In genomic region chr11:90288207-90288821, GRCh38 we compare ENCODE assay signal across 8 cellular contexts.
A peak's percentile ranks its signal among the peaks of the same experiment; 100 is the strongest.
DNase-seq lines count a peak whose midpoint lies in the region; ATAC-seq and TF ChIP-seq lines count a peak whose summit lies in the region.

No MANE protein-coding gene starts in this region.

- WGBS in hepatocyte (ENCODE audit: low lambda C conversion rate, missing lambda C conversion rate) = 38% methylated on average over 3 of the region's 3 CpGs

- no peaks in the 10 kb centered on the region for H3K79me2 ChIP-seq in hepatocyte

- H3K9me3 ChIP-seq in hepatocyte (ENCODE audit: low read depth) = no peaks in the 10 kb centered on the region

- TF ChIP-seq CTCF in hepatocyte (IDR thresholded peaks at IDR 0.05; ENCODE audit: poor library complexity) = peak; percentile 80

- H3K27me3 ChIP-seq in hepatocyte = no peaks in the 10 kb centered on the region

- no peak overlapping the region for H2AFZ ChIP-seq in hepatocyte

- H3K9me2 ChIP-seq in hepatocyte (replicated peaks; ENCODE audit: insufficient read depth) = no peaks in the 10 kb centered on the region

- no peak overlapping the region for H3K4me3 ChIP-seq in Jurkat, Clone E6-1 (ENCODE audit: low read length)
- H3K4me3 ChIP-seq in hepatocyte = no peak overlapping the region

- H3K27ac ChIP-seq in hepatocyte = no peak overlapping the region

- no peaks in the 10 kb centered on the region for H3K4me1 ChIP-seq in hepatocyte (ENCODE audit: insufficient read depth)

- ATAC-seq in SK-N-SH treated with all-trans-retinoic acid at 6 μM for 48 hours (peak; percentile 70; the same call in 2 of the 3 replicates), HG02759 (IDR thresholded peaks at IDR 0.05; ENCODE audit: unreplicated experiment) (no peak)

- H4K20me1 ChIP-seq in hepatocyte (ENCODE audit: insufficient read depth, poor library complexity, severe bottlenecking) = no peaks in the 10 kb centered on the region

- H3K36me3 ChIP-seq in hepatocyte (replicated peaks; ENCODE audit: insufficient read depth, low read depth) = no peaks in the 10 kb centered on the region

- DNase-seq in NCI-H1436 (lab: John Stamatoyannopoulos, UW) = peak; percentile 11
- no peak for DNase-seq in NCI-H1436 treated with DMSO at 0.1 percent for 48 hours (lab: John Stamatoyannopoulos, UW)
- peak; percentile 32 for DNase-seq in Jurkat, Clone E6-1 (ENCODE audit: low read depth, low spot score)
- DNase-seq in hepatocyte (ENCODE audit: low spot score) = peak; percentile 48
- no peak for DNase-seq in activated effector memory CD4-positive, alpha-beta T cell treated with Interleukin-2 at 50 U/mL for 16 hours
- DNase-seq in cortex of kidney (lab: John Stamatoyannopoulos, UW) = no peak

- no peak overlapping the region for H3K4me2 ChIP-seq in hepatocyte

TF ChIP-seq in SK-N-SH treated with all-trans-retinoic acid at 6 μM for 48 hours, 23 proteins besides CTCF, POLR2A, EP300 and RAD21:
- no peak for TF ChIP-seq ZC3H10 (CRISPR knock-in tag; IDR thresholded peaks at IDR 0.05)
- TF ChIP-seq, protein P1, sequence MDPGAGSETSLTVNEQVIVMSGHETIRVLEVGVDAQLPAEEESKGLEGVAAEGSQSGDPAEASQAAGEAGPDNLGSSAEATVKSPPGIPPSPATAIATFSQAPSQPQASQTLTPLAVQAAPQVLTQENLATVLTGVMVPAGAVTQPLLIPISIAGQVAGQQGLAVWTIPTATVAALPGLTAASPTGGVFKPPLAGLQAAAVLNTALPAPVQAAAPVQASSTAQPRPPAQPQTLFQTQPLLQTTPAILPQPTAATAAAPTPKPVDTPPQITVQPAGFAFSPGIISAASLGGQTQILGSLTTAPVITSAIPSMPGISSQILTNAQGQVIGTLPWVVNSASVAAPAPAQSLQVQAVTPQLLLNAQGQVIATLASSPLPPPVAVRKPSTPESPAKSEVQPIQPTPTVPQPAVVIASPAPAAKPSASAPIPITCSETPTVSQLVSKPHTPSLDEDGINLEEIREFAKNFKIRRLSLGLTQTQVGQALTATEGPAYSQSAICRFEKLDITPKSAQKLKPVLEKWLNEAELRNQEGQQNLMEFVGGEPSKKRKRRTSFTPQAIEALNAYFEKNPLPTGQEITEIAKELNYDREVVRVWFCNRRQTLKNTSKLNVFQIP (CRISPR knock-in tag; IDR thresholded peaks at IDR 0.05; ENCODE audit: borderline replicate concordance, low read depth) = no peak
- no peak for TF ChIP-seq ARNTL (CRISPR knock-in tag; IDR thresholded peaks at IDR 0.05; ENCODE audit: borderline replicate concordance, low read depth)
TF ChIP-seq in SK-N-SH treated with all-trans-retinoic acid at 6 μM for 48 hours: peak in this region for 0.

Comparison
In these comparisons a context has a peak if more than half of its experiments do, and no peak if none do; other contexts are left out.
1. DNase-seq: peak in NCI-H1436 (single experiment), Jurkat, Clone E6-1 (single experiment) and hepatocyte (single experiment); none in NCI-H1436 treated with DMSO at 0.1 percent for 48 hours (single experiment), activated effector memory CD4-positive, alpha-beta T cell treated with Interleukin-2 at 50 U/mL for 16 hours (single experiment) and cortex of kidney (single experiment).